8 cellular contexts compared by ENCODE assay signal in the genomic region with DNA sequence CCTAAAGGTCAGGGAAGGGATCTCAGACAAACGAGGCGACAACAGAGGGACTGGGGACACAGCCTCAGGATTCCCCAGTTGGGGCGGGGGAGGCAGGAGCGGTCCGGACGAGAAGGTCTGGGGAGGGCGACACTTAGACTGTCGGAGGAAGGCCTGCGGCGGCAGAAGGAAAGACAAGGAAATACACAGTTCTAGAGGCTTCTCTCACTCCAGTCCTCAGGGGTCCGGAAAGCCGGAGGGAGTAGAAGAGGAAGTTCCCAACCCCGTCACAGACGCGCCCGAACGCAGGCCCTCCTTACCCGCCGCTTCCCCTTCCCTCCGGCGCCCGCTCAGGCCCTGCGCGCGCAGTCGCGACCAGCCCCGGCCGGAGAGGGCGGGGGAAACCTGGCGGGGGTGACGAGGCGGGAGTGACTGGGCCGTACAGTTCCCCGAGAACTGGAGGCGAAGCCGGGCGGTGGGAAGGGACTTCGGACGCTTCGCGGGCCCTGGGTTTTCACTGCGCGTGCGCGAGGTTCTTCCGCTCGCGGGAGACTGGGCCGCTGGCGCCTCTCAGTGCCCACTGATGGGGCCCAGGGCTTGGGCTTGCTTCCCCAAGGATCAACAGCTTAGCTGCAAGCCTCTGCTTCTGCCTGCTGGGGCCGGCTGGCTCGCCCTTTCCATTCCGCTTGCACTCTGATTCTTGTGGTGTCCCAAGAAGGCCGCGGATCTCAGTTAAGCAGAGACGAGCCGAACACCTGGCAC. TPM values are rescaled to one million over a fixed set of nuclear protein-coding genes. Genes with fewer than 3 reads are reported as not detected.
DNase-seq lines count a peak whose midpoint lies in the region; ATAC-seq and TF ChIP-seq lines count a peak whose summit lies in the region.

A gene (minus strand): TSS at position 356 of the 741 bp plus-strand sequence. CDS start 4,242 bp downstream, outside the sequence.

- no peak for TF ChIP-seq CTCF in CD14-positive monocyte (IDR thresholded peaks at IDR 0.05)
- no peak for TF ChIP-seq CTCF in left lung (IDR thresholded peaks at IDR 0.05)

- H3K9me3 ChIP-seq in left lung: peaks cover 0 to 11% of the 10 kb centered on the region in 2 donors

- H3K27ac ChIP-seq in left lung: peak within 1 kb of the TSS; percentile 97 to 100

- no peaks in the 10 kb centered on the region for H3K36me3 ChIP-seq in left lung

- peaks cover 21% of the 10 kb centered on the region for H3K4me1 Mint-ChIP-seq in CD14-positive monocyte

- no peaks in the 10 kb centered on the region for H3K27me3 ChIP-seq in left lung

- H3K9me3 Mint-ChIP-seq in CD14-positive monocyte: peaks cover 12 to 23% (median 19%) of the 10 kb centered on the region in 7 donors

- ATAC-seq in GM19351 (IDR thresholded peaks at IDR 0.05; ENCODE audit: unreplicated experiment) (peak; percentile 90), HG03521 (IDR thresholded peaks at IDR 0.05; ENCODE audit: unreplicated experiment) (peak; percentile 88), left lung (peak; percentile 99)

- DNase-seq in CD14-positive monocyte (ENCODE audit: low spot score) (peak; percentile 99), NCI-H748 (lab: John Stamatoyannopoulos, UW; ENCODE audit: unreplicated experiment) (peak; percentile 99), dedifferentiated amniotic fluid mesenchymal stem cell (ENCODE audit: extremely low spot score) (peak; percentile 98), left lung (peak; percentile 99 to 100)
- DNase-seq in activated CD4-positive, alpha-beta T cell treated with anti-CD3 and anti-CD28 coated beads, Interleukin-2, amount 50 U/mL, for 1 hour: peak; percentile 84
- DNase-seq in stimulated activated CD4-positive, alpha-beta T cell treated with anti-CD3 and anti-CD28 coated beads, Interleukin-2, amount 100 ng/mL, for 48 hours: peak; percentile 94 to 95

- H3K4me3 ChIP-seq in left lung: peak within 1 kb of the TSS; percentile 42 to 56

- intact Hi-C loops in CD14-positive monocyte (cut with micrococcal nuclease) (loop anchor here (2.0 to 5.0 kb wide), 4 partner anchors 52 to 64 kb away; a partner anchor contains a TSS), left lung (cut with DNase I) (no loop called here)

- peaks cover 0 to 17% of the 10 kb centered on the region in 2 donors for H3K4me1 ChIP-seq in left lung

- peaks cover 0 to 2% of the 10 kb centered on the region in 2 donors for H3K36me3 Mint-ChIP-seq in CD14-positive monocyte

- H3K27ac Mint-ChIP-seq in CD14-positive monocyte: peak within 1 kb of the TSS; percentile 100

- peak within 1 kb of the TSS; percentile 89 to 99 for H3K4me3 Mint-ChIP-seq in CD14-positive monocyte

- no peaks in the 10 kb centered on the region for H3K27me3 Mint-ChIP-seq in CD14-positive monocyte (ENCODE audit: low read depth in 3 of 3)

RNA-seq across cellular contexts. Expression of the gene that starts here (rescaled TPM):
- 1 to 10 TPM; 1.4 TPM for polyA plus RNA-seq in CD14-positive monocyte
- 10 to 100 TPM; 13.0 to 17.2 TPM for total RNA-seq in left lung

Comparison
In these comparisons a context has a peak if more than half of its experiments do, and no peak if none do; other contexts are left out.
1. Peak in every context shown above with its lines: DNase-seq, ATAC-seq, H3K4me3 ChIP-seq and H3K27ac ChIP-seq.
2. intact Hi-C loops: an anchor here in CD14-positive monocyte (2.0 to 5.0 kb wide); none called in left lung.